ENCODE assay signal across 8 cellular contexts in the genomic region with DNA sequence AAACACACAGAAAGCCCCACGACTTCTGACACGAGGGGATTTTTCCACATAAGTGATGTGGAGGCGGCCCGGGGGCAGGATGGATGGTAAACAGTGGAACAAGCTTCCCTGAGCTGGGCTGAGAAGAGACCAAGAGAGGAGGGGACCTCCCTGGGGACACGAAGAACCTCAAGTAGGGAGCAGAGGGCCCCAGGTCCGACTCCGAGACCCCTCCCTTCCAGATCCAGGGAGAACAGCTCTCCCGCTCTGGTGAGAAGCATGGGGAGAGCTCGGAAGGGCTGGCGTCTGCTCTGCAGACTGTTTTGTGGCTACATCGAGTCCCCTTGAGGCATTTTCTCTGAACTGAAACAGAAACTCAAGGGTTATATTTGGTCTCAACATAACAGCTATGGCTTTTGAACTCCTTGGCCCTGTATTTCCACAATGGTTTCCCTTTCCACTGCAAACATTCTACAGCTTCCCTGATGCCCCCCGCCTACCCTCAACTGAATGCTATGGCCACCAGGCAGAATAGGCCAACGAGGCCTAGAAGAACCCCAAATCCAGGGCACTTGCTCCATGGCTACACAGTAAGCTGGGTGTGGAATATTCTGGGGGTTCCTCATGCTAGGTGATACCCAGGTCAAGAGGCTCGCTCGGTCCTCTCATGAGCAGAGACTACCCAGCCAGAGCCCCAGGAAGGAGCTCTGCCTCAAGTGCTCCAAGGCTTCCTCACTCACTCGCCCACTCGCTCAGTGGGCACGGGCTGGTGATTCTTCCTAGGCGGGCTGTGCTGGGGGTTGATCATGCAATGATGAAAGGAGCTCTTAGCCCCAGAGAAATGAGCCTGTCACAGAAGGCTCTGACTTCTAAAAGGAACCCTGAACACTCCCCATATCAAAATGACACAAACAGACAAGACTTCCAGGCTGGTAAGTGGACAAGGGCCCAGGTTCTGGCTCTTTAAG. TPM values are rescaled to one million over a fixed set of nuclear protein-coding genes. Genes with fewer than 3 reads are reported as not detected.
DNase-seq lines count a peak whose midpoint lies in the region; ATAC-seq and FAIRE-seq lines count a peak whose summit lies in the region.

No MANE protein-coding gene starts in this region.

- FAIRE-seq in frontal cortex (lab: Jason Lieb, UNC) = no peak

- peak; percentile 76 for ATAC-seq in HG03097 (IDR thresholded peaks at IDR 0.05; ENCODE audit: low FRiP score, unreplicated experiment)
- ATAC-seq in stimulated activated memory B cell treated with anti-CD40 and anti-IgM and Interleukin-4, amounts not matched to agents 10 μg/mL and 1 μg/mL and 100 μg/mL, for 72 hours = peak; percentile 73

- H3K36me3 ChIP-seq in SJCRH30 = 0 out of 2 replicates have a peak, but pooled peaks cover 3% of the 10 kb centered on the region

- H3K4me3 Mint-ChIP-seq in activated naive CD8-positive, alpha-beta T cell treated with anti-CD3 and anti-CD28 coated beads for 36 hours = peak overlapping the region; percentile 56
- peak overlapping the region; percentile 67 for H3K4me3 Mint-ChIP-seq in stimulated activated memory B cell treated with anti-CD40 and anti-IgM and Interleukin-4, amounts not matched to agents 10 μg/mL and 1 μg/mL and 100 μg/mL, for 72 hours

- H3K9me3 ChIP-seq in SJCRH30 (replicated peaks) = no peaks in the 10 kb centered on the region

- no peak overlapping the region for H3K27ac ChIP-seq in SJCRH30

- H3K27me3 ChIP-seq in SJCRH30 = no peaks in the 10 kb centered on the region

- no peak overlapping the region for H3K4me3 ChIP-seq in SJCRH30

- peak overlapping the region; percentile 96 for H3K27ac Mint-ChIP-seq in activated naive CD8-positive, alpha-beta T cell treated with anti-CD3 and anti-CD28 coated beads for 36 hours
- H3K27ac Mint-ChIP-seq in stimulated activated memory B cell treated with anti-CD40 and anti-IgM and Interleukin-4, amounts not matched to agents 10 μg/mL and 1 μg/mL and 100 μg/mL, for 72 hours = peak overlapping the region; percentile 100

- peaks cover 66% of the 10 kb centered on the region for H3K4me1 Mint-ChIP-seq in activated naive CD8-positive, alpha-beta T cell treated with anti-CD3 and anti-CD28 coated beads for 36 hours
- H3K4me1 Mint-ChIP-seq in stimulated activated memory B cell treated with anti-CD40 and anti-IgM and Interleukin-4, amounts not matched to agents 10 μg/mL and 1 μg/mL and 100 μg/mL, for 72 hours = peaks cover 93% of the 10 kb centered on the region

- H3K36me3 Mint-ChIP-seq in activated naive CD8-positive, alpha-beta T cell treated with anti-CD3 and anti-CD28 coated beads for 36 hours = peaks cover 24% of the 10 kb centered on the region
- H3K36me3 Mint-ChIP-seq in stimulated activated memory B cell treated with anti-CD40 and anti-IgM and Interleukin-4, amounts not matched to agents 10 μg/mL and 1 μg/mL and 100 μg/mL, for 72 hours = peaks cover 34% of the 10 kb centered on the region

- H3K9me3 Mint-ChIP-seq in activated naive CD8-positive, alpha-beta T cell treated with anti-CD3 and anti-CD28 coated beads for 36 hours = no peaks in the 10 kb centered on the region
- no peaks in the 10 kb centered on the region for H3K9me3 Mint-ChIP-seq in stimulated activated memory B cell treated with anti-CD40 and anti-IgM and Interleukin-4, amounts not matched to agents 10 μg/mL and 1 μg/mL and 100 μg/mL, for 72 hours

- no peaks in the 10 kb centered on the region for H3K4me1 ChIP-seq in SJCRH30

- H3K27me3 Mint-ChIP-seq in activated naive CD8-positive, alpha-beta T cell treated with anti-CD3 and anti-CD28 coated beads for 36 hours = no peaks in the 10 kb centered on the region
- H3K27me3 Mint-ChIP-seq in stimulated activated memory B cell treated with anti-CD40 and anti-IgM and Interleukin-4, amounts not matched to agents 10 μg/mL and 1 μg/mL and 100 μg/mL, for 72 hours = no peaks in the 10 kb centered on the region

- DNase-seq in stimulated activated CD4-positive, alpha-beta T cell treated with anti-CD3 and anti-CD28 coated beads, Interleukin-1b, Interleukin-23, amount 100 ng/mL, for 48 hours = peak; percentile 32
- no peak for DNase-seq in stimulated activated CD4-positive, alpha-beta T cell treated with anti-CD3 and anti-CD28 coated beads, Interleukin-2, amount 100 ng/mL, for 24 hours
- peak; percentile 37 for DNase-seq in activated naive CD8-positive, alpha-beta T cell treated with anti-CD3 and anti-CD28 coated beads for 36 hours
- no peak for DNase-seq in SJCRH30
- no peak for DNase-seq in frontal cortex (ENCODE audit: low spot score in 2 of 2)
- no peak for DNase-seq in NCI-H2081 treated with DMSO at 0.1 percent for 48 hours (lab: John Stamatoyannopoulos, UW)

RNA-seq across cellular contexts. Expression of gene FAM53B, which starts 47.5 kb away (rescaled TPM):
- 1 to 10 TPM; 8.7 to 9.6 TPM for total RNA-seq in activated naive CD8-positive, alpha-beta T cell treated with anti-CD3 and anti-CD28 coated beads for 36 hours
- 9.4 and 10.0 TPM in 2 replicates for total RNA-seq in SJCRH30 (2014; rRNA removed; shearing (Covaris generic))
- 23.2 TPM for total RNA-seq in frontal cortex

Comparison
In these comparisons a context has a peak if more than half of its experiments do, and no peak if none do; other contexts are left out.
1. DNase-seq: peak in stimulated activated CD4-positive, alpha-beta T cell treated with anti-CD3 and anti-CD28 coated beads, Interleukin-1b, Interleukin-23, amount 100 ng/mL, for 48 hours (single experiment) and activated naive CD8-positive, alpha-beta T cell treated with anti-CD3 and anti-CD28 coated beads for 36 hours (single experiment); none in stimulated activated CD4-positive, alpha-beta T cell treated with anti-CD3 and anti-CD28 coated beads, Interleukin-2, amount 100 ng/mL, for 24 hours (0 of 2), SJCRH30 (0 of 2), frontal cortex (0 of 2) and NCI-H2081 treated with DMSO at 0.1 percent for 48 hours (single experiment).